8 cellular contexts compared by ENCODE assay signal in genomic region chr1:869499-870244, GRCh38. TPM values are rescaled to one million over a fixed set of nuclear protein-coding genes. Genes with fewer than 3 reads are reported as not detected.
DNase-seq lines count a peak whose midpoint lies in the region; ATAC-seq and TF ChIP-seq lines count a peak whose summit lies in the region.

No MANE protein-coding gene starts in this region.

- no peaks in the 10 kb centered on the region; the same call in 2 of the 3 replicates for H3K9me3 Mint-ChIP-seq in GM23338
- no peaks in the 10 kb centered on the region for H3K9me3 Mint-ChIP-seq in nephron
- H3K9me3 Mint-ChIP-seq in stimulated activated naive B cell treated with anti-CD40 and anti-IgM and Interleukin-4, amounts not matched to agents 10 μg/mL and 1 μg/mL and 100 μg/mL, for 72 hours: no peaks in the 10 kb centered on the region

- no peak for TF ChIP-seq POLR2A in erythroblast (IDR thresholded peaks at IDR 0.05; ENCODE audit: low read length)

- ATAC-seq in GM23338 (peak; percentile 89), GM18909 (IDR thresholded peaks at IDR 0.05; ENCODE audit: poor library complexity, unreplicated experiment) (no peak)
- peak; percentile 82 to 88 for ATAC-seq in stimulated activated naive B cell treated with anti-CD40 and anti-IgM and Interleukin-4, amounts not matched to agents 10 μg/mL and 1 μg/mL and 100 μg/mL, for 72 hours (replicated peaks)

- H3K27me3 ChIP-seq in GM23338 (ENCODE audit: insufficient read depth): peaks cover 34% of the 10 kb centered on the region

- H3K4me3 Mint-ChIP-seq in GM23338 (no peak overlapping the region), nephron (no peak overlapping the region)
- peak overlapping the region in 1 of 2 donors; percentile 55 for H3K4me3 Mint-ChIP-seq in stimulated activated naive B cell treated with anti-CD40 and anti-IgM and Interleukin-4, amounts not matched to agents 10 μg/mL and 1 μg/mL and 100 μg/mL, for 72 hours

- peak; percentile 44 to 74 for TF ChIP-seq CTCF in GM23338 (conservative IDR thresholded peaks at IDR 0.05; ENCODE audit: low read depth in 2 of 2)
- peak; percentile 72 to 93 (median 79) for TF ChIP-seq CTCF in nephron (IDR thresholded peaks at IDR 0.05; ENCODE audit: unreplicated experiment in 3 of 3)

- H3K9me2 ChIP-seq in GM23338 (ENCODE audit: insufficient read depth): no peaks in the 10 kb centered on the region

- no peak overlapping the region for H3K27ac ChIP-seq in GM23338 (ENCODE audit: low read depth)

- DNase-seq in AML-193 (lab: John Stamatoyannopoulos, UW) (peak; percentile 39 to 52), GM23338 (ENCODE audit: low spot score) (peak; percentile 67), OCI-M2 (lab: John Stamatoyannopoulos, UW; ENCODE audit: unreplicated experiment) (peak; percentile 25), activated T-cell treated with anti-CD3 and anti-CD28 coated beads for 24 hours (ENCODE audit: low read depth) (peak; percentile 74), erythroblast (lab: John Stamatoyannopoulos, UW) (peak; percentile 74 to 87)
- peak; percentile 78 for DNase-seq in stimulated activated naive B cell treated with anti-CD40 and anti-IgM and Interleukin-4, amounts not matched to agents 10 μg/mL and 1 μg/mL and 100 μg/mL, for 72 hours

- no peaks in the 10 kb centered on the region for H3K79me2 ChIP-seq in GM23338 (replicated peaks; ENCODE audit: insufficient read depth)

- 0 out of 2 replicates have a peak overlapping the region, but pooled peaks have one; percentile 37 for H3K4me3 ChIP-seq in GM23338

- peak overlapping the region; percentile 67; the same call in 1 of the 2 replicates for H3K4me2 ChIP-seq in GM23338

- H4K20me1 ChIP-seq in GM23338 (replicated peaks; ENCODE audit: insufficient read depth): 0 out of 2 replicates have a peak, but pooled peaks cover 3% of the 10 kb centered on the region

- H3K36me3 Mint-ChIP-seq in GM23338 (ENCODE audit: low read depth): no peaks in the 10 kb centered on the region
- H3K36me3 Mint-ChIP-seq in nephron (ENCODE audit: low read depth): no peaks in the 10 kb centered on the region
- H3K36me3 Mint-ChIP-seq in stimulated activated naive B cell treated with anti-CD40 and anti-IgM and Interleukin-4, amounts not matched to agents 10 μg/mL and 1 μg/mL and 100 μg/mL, for 72 hours: no peaks in the 10 kb centered on the region

- 0 out of 2 replicates have a peak overlapping the region, but pooled peaks have one; percentile 63 for H2AFZ ChIP-seq in GM23338

- H3K27ac Mint-ChIP-seq in GM23338 (no peak overlapping the region), nephron (no peak overlapping the region)
- H3K27ac Mint-ChIP-seq in stimulated activated naive B cell treated with anti-CD40 and anti-IgM and Interleukin-4, amounts not matched to agents 10 μg/mL and 1 μg/mL and 100 μg/mL, for 72 hours: no peak overlapping the region

- no peaks in the 10 kb centered on the region for H3F3A ChIP-seq in GM23338 (replicated peaks; ENCODE audit: low read depth)

- no peaks in the 10 kb centered on the region for H3K4me1 ChIP-seq in GM23338 (ENCODE audit: insufficient read depth)

- H3K4me1 Mint-ChIP-seq in GM23338: peaks cover 4% of the 10 kb centered on the region; the same call in 2 of the 3 replicates
- peaks cover 5% of the 10 kb centered on the region for H3K4me1 Mint-ChIP-seq in nephron
- H3K4me1 Mint-ChIP-seq in stimulated activated naive B cell treated with anti-CD40 and anti-IgM and Interleukin-4, amounts not matched to agents 10 μg/mL and 1 μg/mL and 100 μg/mL, for 72 hours: peaks cover 25 to 37% of the 10 kb centered on the region in 2 donors

- peaks cover 25% of the 10 kb centered on the region for H3K27me3 Mint-ChIP-seq in GM23338 (ENCODE audit: insufficient read depth, low read depth, poor library complexity)
- H3K27me3 Mint-ChIP-seq in nephron (ENCODE audit: low read depth): peaks cover 81% of the 10 kb centered on the region
- H3K27me3 Mint-ChIP-seq in stimulated activated naive B cell treated with anti-CD40 and anti-IgM and Interleukin-4, amounts not matched to agents 10 μg/mL and 1 μg/mL and 100 μg/mL, for 72 hours: peaks cover 18 to 22% of the 10 kb centered on the region in 2 donors

- no peaks in the 10 kb centered on the region for H3K36me3 ChIP-seq in GM23338 (ENCODE audit: insufficient read depth)

TF ChIP-seq in GM23338, 12 proteins besides CTCF, POLR2A, EP300 and RAD21 (continues in another document):
- no peak for TF ChIP-seq NANOG (IDR thresholded peaks at IDR 0.05; ENCODE audit: borderline replicate concordance)
- no peak for TF ChIP-seq ZNF462 (CRISPR knock-in tag; IDR thresholded peaks at IDR 0.05)

RNA-seq across cellular contexts. Expression of gene SAMD11, which starts 54.1 kb away (rescaled TPM):
- 0.14 and 0.19 TPM in 2 replicates for total RNA-seq in GM23338 (2014; rRNA removed; shearing (Covaris generic))
- polyA plus RNA-seq in GM23338 (2016; fragmentation: Nextera tagmentation; extraction: Ambion mirVana): 0.40 and 0.47 TPM in 2 replicates

Comparison
In these comparisons a context has a peak if more than half of its experiments do, and no peak if none do; other contexts are left out.
1. DNase-seq: peak in every context shown above with its lines; median percentile 80 in erythroblast; 78 in stimulated activated naive B cell treated with anti-CD40 and anti-IgM and Interleukin-4, amounts not matched to agents 10 μg/mL and 1 μg/mL and 100 μg/mL, for 72 hours; 74 in activated T-cell treated with anti-CD3 and anti-CD28 coated beads for 24 hours; 67 in GM23338; 46 in AML-193; 25 in OCI-M2.